ENCODE assay signal across 9 cellular contexts in genomic region chr6:27582928-27583725, GRCh38.
DNase-seq lines count a peak whose midpoint lies in the region; ATAC-seq and TF ChIP-seq lines count a peak whose summit lies in the region.
"Had no signal": no experiment of that assay in that cellular context is flagged by ENCODE, and none has a peak within 500 bp of the region (broad histone marks: within the 10 kb centered on the region; RNA-seq: fewer than 3 reads in every experiment).

No MANE protein-coding gene starts in this region.

- no peaks in the 10 kb centered on the region for H3K27me3 ChIP-seq in Karpas-422 (ENCODE audit: low read length)
- H3K27me3 ChIP-seq in testis: no peaks in the 10 kb centered on the region

- peak overlapping the region; percentile 66; the same call in 1 of the 2 replicates for H3K27ac Mint-ChIP-seq in WTC11
- peak overlapping the region; percentile 92 for H3K27ac Mint-ChIP-seq in stimulated activated naive CD8-positive, alpha-beta T cell treated with anti-CD3 and anti-CD28 coated beads, Interleukin-15, Interleukin-2, amounts not matched to agents 100 ng/mL and 50 ng/mL, for 24 hours
- H3K27ac Mint-ChIP-seq: memory B cell had no signal

- no peak for TF ChIP-seq POLR2A in testis (IDR thresholded peaks at IDR 0.05)

- no peaks in the 10 kb centered on the region for H3K9me3 Mint-ChIP-seq in WTC11
- no peaks in the 10 kb centered on the region for H3K9me3 Mint-ChIP-seq in stimulated activated naive CD8-positive, alpha-beta T cell treated with anti-CD3 and anti-CD28 coated beads, Interleukin-15, Interleukin-2, amounts not matched to agents 100 ng/mL and 50 ng/mL, for 24 hours

- H3K36me3 ChIP-seq in ES-I3 (ENCODE audit: insufficient read depth, low read length) (no peaks in the 10 kb centered on the region), Karpas-422 (ENCODE audit: insufficient read depth, low read length) (no peaks in the 10 kb centered on the region), testis (ENCODE audit: low read depth, missing control alignments) (no peaks in the 10 kb centered on the region)

- WGBS in testis, 2 donors: 4 to 7% methylated on average over 32 of the region's 32 CpGs

- H3K79me2 ChIP-seq in Karpas-422 (ENCODE audit: low read length): no peaks in the 10 kb centered on the region

- DNase-seq in Karpas-422 (peak; percentile 42), WTC11 (ENCODE audit: low spot score) (peak; percentile 76), hepatic stellate cell (ENCODE audit: low spot score) (peak; percentile 47), testis (no peak)

- no peaks in the 10 kb centered on the region for H4K20me1 ChIP-seq in Karpas-422 (ENCODE audit: insufficient read depth, low read depth, low read length)

- H3K9me3 ChIP-seq in ES-I3 (ENCODE audit: control insufficient read depth, insufficient read depth, low read length) (no peaks in the 10 kb centered on the region), Karpas-422 (ENCODE audit: low read length) (no peaks in the 10 kb centered on the region), testis (no peaks in the 10 kb centered on the region)

- no peak for TF ChIP-seq CTCF in WTC11 (IDR thresholded peaks at IDR 0.05)
- no peak for TF ChIP-seq CTCF in testis (IDR thresholded peaks at IDR 0.05)

- H3K4me2 ChIP-seq in Karpas-422 (ENCODE audit: low read depth, low read length, poor library complexity, severe bottlenecking): no peak overlapping the region

- H3K9ac ChIP-seq in ES-I3 (ENCODE audit: low read depth, low read length): peak overlapping the region; percentile 48; the same call in 1 of the 2 replicates
- H3K9ac ChIP-seq in Karpas-422 (ENCODE audit: low read length): no peak overlapping the region

- no peak overlapping the region for H2AFZ ChIP-seq in Karpas-422 (ENCODE audit: low read length)

- ATAC-seq in WTC11: peak; percentile 83
- no peak for ATAC-seq in HG03196 (IDR thresholded peaks at IDR 0.05; ENCODE audit: unreplicated experiment)
- no peak for ATAC-seq in HG02623 (IDR thresholded peaks at IDR 0.05; ENCODE audit: unreplicated experiment)

- H3K4me3 ChIP-seq in Karpas-422 (ENCODE audit: low read length) (no peak overlapping the region), testis (no peak overlapping the region)

- peaks cover 9% of the 10 kb centered on the region for H3K4me1 Mint-ChIP-seq in WTC11
- H3K4me1 Mint-ChIP-seq in stimulated activated naive CD8-positive, alpha-beta T cell treated with anti-CD3 and anti-CD28 coated beads, Interleukin-15, Interleukin-2, amounts not matched to agents 100 ng/mL and 50 ng/mL, for 24 hours (ENCODE audit: low read depth): peaks cover 4% of the 10 kb centered on the region
- H3K4me1 Mint-ChIP-seq: memory B cell had no signal

- peak overlapping the region; percentile 86 for H3K4me3 Mint-ChIP-seq in WTC11
- H3K4me3 Mint-ChIP-seq in stimulated activated naive CD8-positive, alpha-beta T cell treated with anti-CD3 and anti-CD28 coated beads, Interleukin-15, Interleukin-2, amounts not matched to agents 100 ng/mL and 50 ng/mL, for 24 hours: peak overlapping the region; percentile 71
- H3K4me3 Mint-ChIP-seq: memory B cell had no signal

- H3K4me1 ChIP-seq in ES-I3 (ENCODE audit: insufficient read depth, low read length): peaks cover 5% of the 10 kb centered on the region; the same call in 1 of the 2 replicates
- no peaks in the 10 kb centered on the region for H3K4me1 ChIP-seq in Karpas-422 (ENCODE audit: low read length)
- no peaks in the 10 kb centered on the region for H3K4me1 ChIP-seq in testis

- intact Hi-C loops in testis (cut with DNase I; ENCODE audit: low total_unique reads): no loop called here

- H3K36me3 Mint-ChIP-seq in WTC11: no peaks in the 10 kb centered on the region
- H3K36me3 Mint-ChIP-seq in stimulated activated naive CD8-positive, alpha-beta T cell treated with anti-CD3 and anti-CD28 coated beads, Interleukin-15, Interleukin-2, amounts not matched to agents 100 ng/mL and 50 ng/mL, for 24 hours (ENCODE audit: low read depth): peaks cover 4% of the 10 kb centered on the region
- H3K36me3 Mint-ChIP-seq: memory B cell had no signal

- no peaks in the 10 kb centered on the region for H3K9me2 ChIP-seq in Karpas-422 (replicated peaks; ENCODE audit: insufficient read depth, low read length)

- CTCF ChIA-PET in WTC11 (lab: Charles Lee): interaction anchor here (0.7 to 2.1 kb wide), 4 partner anchors 9 to 405 kb away, joined by 3 to 9 read pairs (median 6); no protein-coding TSS in a partner anchor

- POLR2A ChIA-PET in WTC11 (lab: Charles Lee): no interaction called here

- H3K27me3 Mint-ChIP-seq in WTC11 (ENCODE audit: low read depth): peaks cover 4% of the 10 kb centered on the region
- peaks cover 82% of the 10 kb centered on the region for H3K27me3 Mint-ChIP-seq in stimulated activated naive CD8-positive, alpha-beta T cell treated with anti-CD3 and anti-CD28 coated beads, Interleukin-15, Interleukin-2, amounts not matched to agents 100 ng/mL and 50 ng/mL, for 24 hours

- H3K27ac ChIP-seq in Karpas-422 (ENCODE audit: low read length) (no peak overlapping the region), testis (no peak overlapping the region)

TF ChIP-seq in WTC11, 78 proteins besides CTCF, POLR2A, EP300 and RAD21:
- no peak for TF ChIP-seq ETV6 (CRISPR knock-in tag; IDR thresholded peaks at IDR 0.05)
- TF ChIP-seq TCF7 (CRISPR knock-in tag; IDR thresholded peaks at IDR 0.05; ENCODE audit: low read depth): no peak
- TF ChIP-seq, protein P1, sequence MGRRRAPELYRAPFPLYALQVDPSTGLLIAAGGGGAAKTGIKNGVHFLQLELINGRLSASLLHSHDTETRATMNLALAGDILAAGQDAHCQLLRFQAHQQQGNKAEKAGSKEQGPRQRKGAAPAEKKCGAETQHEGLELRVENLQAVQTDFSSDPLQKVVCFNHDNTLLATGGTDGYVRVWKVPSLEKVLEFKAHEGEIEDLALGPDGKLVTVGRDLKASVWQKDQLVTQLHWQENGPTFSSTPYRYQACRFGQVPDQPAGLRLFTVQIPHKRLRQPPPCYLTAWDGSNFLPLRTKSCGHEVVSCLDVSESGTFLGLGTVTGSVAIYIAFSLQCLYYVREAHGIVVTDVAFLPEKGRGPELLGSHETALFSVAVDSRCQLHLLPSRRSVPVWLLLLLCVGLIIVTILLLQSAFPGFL (CRISPR knock-in tag; IDR thresholded peaks at IDR 0.05; ENCODE audit: borderline replicate concordance): no peak
- TF ChIP-seq, protein P2, sequence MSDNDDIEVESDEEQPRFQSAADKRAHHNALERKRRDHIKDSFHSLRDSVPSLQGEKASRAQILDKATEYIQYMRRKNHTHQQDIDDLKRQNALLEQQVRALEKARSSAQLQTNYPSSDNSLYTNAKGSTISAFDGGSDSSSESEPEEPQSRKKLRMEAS (CRISPR knock-in tag; IDR thresholded peaks at IDR 0.05): no peak
- TF ChIP-seq ZNF512 (CRISPR knock-in tag; IDR thresholded peaks at IDR 0.05; ENCODE audit: borderline replicate concordance): no peak
- TF ChIP-seq, protein P3, sequence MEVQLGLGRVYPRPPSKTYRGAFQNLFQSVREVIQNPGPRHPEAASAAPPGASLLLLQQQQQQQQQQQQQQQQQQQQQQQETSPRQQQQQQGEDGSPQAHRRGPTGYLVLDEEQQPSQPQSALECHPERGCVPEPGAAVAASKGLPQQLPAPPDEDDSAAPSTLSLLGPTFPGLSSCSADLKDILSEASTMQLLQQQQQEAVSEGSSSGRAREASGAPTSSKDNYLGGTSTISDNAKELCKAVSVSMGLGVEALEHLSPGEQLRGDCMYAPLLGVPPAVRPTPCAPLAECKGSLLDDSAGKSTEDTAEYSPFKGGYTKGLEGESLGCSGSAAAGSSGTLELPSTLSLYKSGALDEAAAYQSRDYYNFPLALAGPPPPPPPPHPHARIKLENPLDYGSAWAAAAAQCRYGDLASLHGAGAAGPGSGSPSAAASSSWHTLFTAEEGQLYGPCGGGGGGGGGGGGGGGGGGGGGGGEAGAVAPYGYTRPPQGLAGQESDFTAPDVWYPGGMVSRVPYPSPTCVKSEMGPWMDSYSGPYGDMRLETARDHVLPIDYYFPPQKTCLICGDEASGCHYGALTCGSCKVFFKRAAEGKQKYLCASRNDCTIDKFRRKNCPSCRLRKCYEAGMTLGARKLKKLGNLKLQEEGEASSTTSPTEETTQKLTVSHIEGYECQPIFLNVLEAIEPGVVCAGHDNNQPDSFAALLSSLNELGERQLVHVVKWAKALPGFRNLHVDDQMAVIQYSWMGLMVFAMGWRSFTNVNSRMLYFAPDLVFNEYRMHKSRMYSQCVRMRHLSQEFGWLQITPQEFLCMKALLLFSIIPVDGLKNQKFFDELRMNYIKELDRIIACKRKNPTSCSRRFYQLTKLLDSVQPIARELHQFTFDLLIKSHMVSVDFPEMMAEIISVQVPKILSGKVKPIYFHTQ (CRISPR knock-in tag; IDR thresholded peaks at IDR 0.05): no peak
- no peak for TF ChIP-seq ESRRA (CRISPR knock-in tag; IDR thresholded peaks at IDR 0.05; ENCODE audit: borderline replicate concordance)
- TF ChIP-seq HMGXB4 (CRISPR knock-in tag; IDR thresholded peaks at IDR 0.05): peak; percentile 33; the same call in 1 of the 2 replicates
- TF ChIP-seq GABPB1 (CRISPR knock-in tag; IDR thresholded peaks at IDR 0.05): 0 out of 2 replicates have a peak, but pooled peaks have one; percentile 38
- TF ChIP-seq JAZF1 (CRISPR knock-in tag; IDR thresholded peaks at IDR 0.05): no peak
